8 cellular contexts compared by ENCODE assay signal in genomic region chr6:14910692-14911547, GRCh38.
A peak's percentile ranks its signal among the peaks of the same experiment; 100 is the strongest.
DNase-seq lines count a peak whose midpoint lies in the region; ATAC-seq, FAIRE-seq and TF ChIP-seq lines count a peak whose summit lies in the region.

No MANE protein-coding gene starts in this region.

- H3K27me3 Mint-ChIP-seq in activated CD8-positive, alpha-beta T cell treated with anti-CD3 and anti-CD28 coated beads for 36 hours = no peaks in the 10 kb centered on the region
- no peaks in the 10 kb centered on the region for H3K27me3 Mint-ChIP-seq in naive thymus-derived CD4-positive, alpha-beta T cell

- H3K4me3 ChIP-seq in naive thymus-derived CD4-positive, alpha-beta T cell (ENCODE audit: low read length) = peak overlapping the region; percentile 17
- H3K4me3 ChIP-seq in BE2C (ENCODE audit: low read depth, low read length) = no peak overlapping the region

- no peak overlapping the region for H3K27ac ChIP-seq in naive thymus-derived CD4-positive, alpha-beta T cell (ENCODE audit: low read depth, low read length)

- intact Hi-C loops in activated CD8-positive, alpha-beta T cell treated with anti-CD3 and anti-CD28 coated beads for 36 hours (cut with micrococcal nuclease) = no loop called here
- intact Hi-C loops in naive thymus-derived CD4-positive, alpha-beta T cell (cut with micrococcal nuclease) = loop anchor here in 1 of 2 donors (5.0 kb wide), 1 partner anchor 54 kb away; no protein-coding TSS in a partner anchor

- H3K4me1 ChIP-seq in naive thymus-derived CD4-positive, alpha-beta T cell (ENCODE audit: control insufficient read depth in 2 of 2, insufficient read depth in 2 of 2, low read length in 2 of 2) = peaks cover 10 to 18% of the 10 kb centered on the region in 2 donors
- H3K4me1 ChIP-seq in BE2C = no peaks in the 10 kb centered on the region

- peak; percentile 43 for DNase-seq in AG08395 (ENCODE audit: low spot score)
- peak; percentile 38 for DNase-seq in activated CD8-positive, alpha-beta T cell treated with anti-CD3 and anti-CD28 coated beads for 36 hours
- peak in 5 of 9 donors; percentile 12 to 24 (median 17) for DNase-seq in naive thymus-derived CD4-positive, alpha-beta T cell
- DNase-seq in H54 (ENCODE audit: insufficient read length, low spot score) = no peak
- DNase-seq in AG20443 (ENCODE audit: low spot score) = no peak
- no peak for DNase-seq in BE2C

- no peaks in the 10 kb centered on the region for H3K9me3 ChIP-seq in naive thymus-derived CD4-positive, alpha-beta T cell (ENCODE audit: control insufficient read depth in 2 of 3, low read length in 3 of 3)
- H3K9me3 ChIP-seq in BE2C = no peaks in the 10 kb centered on the region

- no peak for TF ChIP-seq CTCF in activated CD8-positive, alpha-beta T cell treated with anti-CD3 and anti-CD28 coated beads for 36 hours (IDR thresholded peaks at IDR 0.05)
- TF ChIP-seq CTCF in BE2C (IDR thresholded peaks at IDR 0.05; ENCODE audit: low read depth, low read length) = no peak

- peaks cover 17% of the 10 kb centered on the region for H3K4me1 Mint-ChIP-seq in activated CD8-positive, alpha-beta T cell treated with anti-CD3 and anti-CD28 coated beads for 36 hours (ENCODE audit: low read depth)
- peaks cover 18 to 34% (median 25%) of the 10 kb centered on the region in 7 donors for H3K4me1 Mint-ChIP-seq in naive thymus-derived CD4-positive, alpha-beta T cell

- H3K27me3 ChIP-seq in naive thymus-derived CD4-positive, alpha-beta T cell (ENCODE audit: control insufficient read depth in 2 of 2, insufficient read depth in 2 of 2, low read length in 2 of 2) = no peaks in the 10 kb centered on the region
- H3K27me3 ChIP-seq in BE2C = no peaks in the 10 kb centered on the region

- TF ChIP-seq POLR2A in H54 (IDR thresholded peaks at IDR 0.05; ENCODE audit: low read depth, low read length) = no peak

- H3K27ac Mint-ChIP-seq in activated CD8-positive, alpha-beta T cell treated with anti-CD3 and anti-CD28 coated beads for 36 hours = peak overlapping the region; percentile 71
- H3K27ac Mint-ChIP-seq in naive thymus-derived CD4-positive, alpha-beta T cell = peak overlapping the region; percentile 37 to 86 (median 74)

- H3K4me3 Mint-ChIP-seq in activated CD8-positive, alpha-beta T cell treated with anti-CD3 and anti-CD28 coated beads for 36 hours = no peak overlapping the region
- H3K4me3 Mint-ChIP-seq in naive thymus-derived CD4-positive, alpha-beta T cell = peak overlapping the region; percentile 74 to 87 (median 80)

- no peaks in the 10 kb centered on the region for H3K36me3 ChIP-seq in naive thymus-derived CD4-positive, alpha-beta T cell (ENCODE audit: control insufficient read depth in 2 of 3, insufficient read depth in 3 of 3, low read length in 3 of 3)
- no peaks in the 10 kb centered on the region for H3K36me3 ChIP-seq in BE2C

- POLR2A ChIA-PET in activated CD8-positive, alpha-beta T cell treated with anti-CD3 and anti-CD28 coated beads for 36 hours (lab: Charles Lee) = no interaction called here
- POLR2A ChIA-PET in naive thymus-derived CD4-positive, alpha-beta T cell (lab: Charles Lee) = no interaction called here

- H3K36me3 Mint-ChIP-seq in activated CD8-positive, alpha-beta T cell treated with anti-CD3 and anti-CD28 coated beads for 36 hours (ENCODE audit: low read depth) = peaks cover 4% of the 10 kb centered on the region
- peaks cover 0 to 15% (median 6%) of the 10 kb centered on the region in 5 donors for H3K36me3 Mint-ChIP-seq in naive thymus-derived CD4-positive, alpha-beta T cell

- CTCF ChIA-PET in activated CD8-positive, alpha-beta T cell treated with anti-CD3 and anti-CD28 coated beads for 36 hours (lab: Charles Lee) = no interaction called here
- CTCF ChIA-PET in naive thymus-derived CD4-positive, alpha-beta T cell (lab: Charles Lee) = no interaction called here

- peaks cover 4% of the 10 kb centered on the region for H3K9me3 Mint-ChIP-seq in activated CD8-positive, alpha-beta T cell treated with anti-CD3 and anti-CD28 coated beads for 36 hours
- peaks cover 0 to 9% (median 0%) of the 10 kb centered on the region in 11 donors for H3K9me3 Mint-ChIP-seq in naive thymus-derived CD4-positive, alpha-beta T cell

- FAIRE-seq in H54 (lab: Jason Lieb, UNC) = no peak

- peak; percentile 72 for ATAC-seq in GM19025 (IDR thresholded peaks at IDR 0.05; ENCODE audit: low read depth, unreplicated experiment)
- peak; percentile 89 for ATAC-seq in HG03354 (IDR thresholded peaks at IDR 0.05; ENCODE audit: poor library complexity, severe bottlenecking, unreplicated experiment)
- ATAC-seq in activated CD8-positive, alpha-beta T cell treated with anti-CD3 and anti-CD28 coated beads for 36 hours = peak; percentile 73
- peak; percentile 86 for ATAC-seq in naive thymus-derived CD4-positive, alpha-beta T cell

Comparison
In these comparisons a context has a peak if more than half of its experiments do, and no peak if none do; other contexts are left out.
1. DNase-seq: peak in AG08395 (single experiment), activated CD8-positive, alpha-beta T cell treated with anti-CD3 and anti-CD28 coated beads for 36 hours (single experiment) and naive thymus-derived CD4-positive, alpha-beta T cell (5 of 9); none in H54 (single experiment), AG20443 (single experiment) and BE2C (single experiment).
2. Peak in every context shown above with its lines, with median percentiles within 50 percentile points of each other: ATAC-seq.